Comparison of ENCODE assay signal across 8 cellular contexts in genomic region chr12:11649413-11650278, GRCh38. TPM values are rescaled to one million over a fixed set of nuclear protein-coding genes. Genes with fewer than 3 reads are reported as not detected.
DNase-seq lines count a peak whose midpoint lies in the region; TF ChIP-seq lines count a peak whose summit lies in the region.

ETV6 (plus strand) TSS chr12:11649674; CDS start chr12:11650128, 454 bp downstream.

- DNase-seq in GM10248 (ENCODE audit: extremely low spot score) (peak; percentile 86), HFF-Myc (ENCODE audit: extremely low read depth, low read depth) (peak; percentile 84), NAMALWA (ENCODE audit: low spot score) (peak; percentile 87), SW480 (ENCODE audit: low spot score) (peak; percentile 92), adipocyte (ENCODE audit: low read depth) (peak; percentile 88), cardiac septum (ENCODE audit: low spot score) (peak; percentile 82), trophoblast cell (peak; percentile 60 to 88), type B pancreatic cell (ENCODE audit: extremely low spot score, unreplicated experiment) (peak; percentile 79)

- H3K79me2 ChIP-seq in trophoblast cell (ENCODE audit: control insufficient read depth, insufficient read depth, low read length, poor library complexity) = peaks cover 8% of the 10 kb centered on the region

- H2BK120ac ChIP-seq in trophoblast cell (ENCODE audit: insufficient read depth, low read length, poor library complexity) = peak within 1 kb of the TSS; percentile 87

- H3K36me3 Mint-ChIP-seq in type B pancreatic cell = no peaks in the 10 kb centered on the region

- peaks cover 19% of the 10 kb centered on the region for H3K4me1 Mint-ChIP-seq in type B pancreatic cell (ENCODE audit: unreplicated experiment)

- peak within 1 kb of the TSS; percentile 96 for H3K27ac Mint-ChIP-seq in type B pancreatic cell

- no peaks in the 10 kb centered on the region for H3K27me3 Mint-ChIP-seq in type B pancreatic cell

- H3K9me3 ChIP-seq in adipocyte (ENCODE audit: control insufficient read depth, low read length) (peaks cover 8% of the 10 kb centered on the region), trophoblast cell (ENCODE audit: insufficient read depth, low read depth, low read length) (no peaks in the 10 kb centered on the region)

- H3K27me3 ChIP-seq in adipocyte (replicated peaks; ENCODE audit: control insufficient read depth, insufficient read depth, low read length) = no peaks in the 10 kb centered on the region
- no peaks in the 10 kb centered on the region for H3K27me3 ChIP-seq in trophoblast cell (ENCODE audit: insufficient read depth, low read length)

- peak within 1 kb of the TSS; percentile 77 for H4K8ac ChIP-seq in trophoblast cell (ENCODE audit: low read depth, low read length)

- no peak within 1 kb of the TSS for H2AK5ac ChIP-seq in trophoblast cell (ENCODE audit: low read length)

- H3K36me3 ChIP-seq in adipocyte (ENCODE audit: control insufficient read depth, insufficient read depth, low read length, severe bottlenecking) (no peaks in the 10 kb centered on the region), trophoblast cell (ENCODE audit: control insufficient read depth in 1 of 2, insufficient read depth in 2 of 2, low read length in 2 of 2) (no peaks in the 10 kb centered on the region)

- H3K27ac ChIP-seq in trophoblast cell (ENCODE audit: low read depth, low read length) = peak within 1 kb of the TSS; percentile 98

- peak within 1 kb of the TSS; percentile 83 for H3K14ac ChIP-seq in trophoblast cell (ENCODE audit: low read length)

- H3K23ac ChIP-seq in trophoblast cell (ENCODE audit: low read length) = no peak within 1 kb of the TSS

- H3K4me2 ChIP-seq in trophoblast cell (ENCODE audit: low read length) = peak within 1 kb of the TSS; percentile 65

- H3K9me3 Mint-ChIP-seq in type B pancreatic cell = no peaks in the 10 kb centered on the region

- H2BK5ac ChIP-seq in trophoblast cell (ENCODE audit: low read depth, low read length, poor library complexity) = peak within 1 kb of the TSS; percentile 92

- peak within 1 kb of the TSS; percentile 95 for H4K91ac ChIP-seq in trophoblast cell (ENCODE audit: low read depth, low read length)

- peak within 1 kb of the TSS; percentile 94 for H3K4me3 Mint-ChIP-seq in type B pancreatic cell

- H3K4me3 ChIP-seq in HFF-Myc (replicated peaks; ENCODE audit: low read depth, low read length) (peak within 1 kb of the TSS; percentile 83), adipocyte (ENCODE audit: low read length) (peak within 1 kb of the TSS; percentile 98), trophoblast cell (ENCODE audit: low read depth, low read length) (peak within 1 kb of the TSS; percentile 83)

- peak within 1 kb of the TSS; percentile 77 for H2AFZ ChIP-seq in trophoblast cell (ENCODE audit: insufficient read depth, low read length, poor library complexity)

- H3K18ac ChIP-seq in trophoblast cell (ENCODE audit: low read length) = peak within 1 kb of the TSS; percentile 95

- H4K12ac ChIP-seq in trophoblast cell (ENCODE audit: low read depth, low read length) = peak within 1 kb of the TSS; percentile 34

- peaks cover 27% of the 10 kb centered on the region for H3K4me1 ChIP-seq in adipocyte (ENCODE audit: control insufficient read depth, insufficient read depth, low read length)
- H3K4me1 ChIP-seq in trophoblast cell (ENCODE audit: control insufficient read depth in 1 of 2, insufficient read depth in 2 of 2, low read length in 2 of 2) = peaks cover 9 to 14% of the 10 kb centered on the region in 2 experiments

- H3K4ac ChIP-seq in trophoblast cell (ENCODE audit: low read depth, low read length) = peak within 1 kb of the TSS; percentile 34

- CTCF ChIA-PET in GM10248 (lab: Yijun Ruan, JAX) = interaction anchor here (1.5 kb wide), 1 partner anchor 17 kb away, joined by 3 read pairs; no protein-coding TSS in a partner anchor

- peak within 1 kb of the TSS; percentile 95 for H2BK12ac ChIP-seq in trophoblast cell (ENCODE audit: low read length)

- intact Hi-C loops in cardiac septum (cut with DNase I) = loop anchor here (2.0 to 10.0 kb wide), 6 partner anchors 58 to 365 kb away; no protein-coding TSS in a partner anchor

- TF ChIP-seq CTCF in GM10248 (IDR thresholded peaks at IDR 0.05; ENCODE audit: control extremely low read depth, extremely low read depth, low read depth, missing control alignments) (no peak), HFF-Myc (IDR thresholded peaks at IDR 0.05; ENCODE audit: low read depth, low read length, missing control alignments) (no peak), type B pancreatic cell (conservative IDR thresholded peaks at IDR 0.05) (no peak)

- H3K9ac ChIP-seq in adipocyte (ENCODE audit: low read length) = peak within 1 kb of the TSS; percentile 98
- H3K9ac ChIP-seq in trophoblast cell (ENCODE audit: low read length) = peak within 1 kb of the TSS; percentile 79

- POLR2A ChIA-PET in GM10248 (lab: Yijun Ruan, JAX) = interaction anchor here (0.5 to 0.9 kb wide), 2 partner anchors 9 to 113 kb away, joined by 3 to 5 read pairs; no protein-coding TSS in a partner anchor

- peaks cover 17% of the 10 kb centered on the region for H3K79me1 ChIP-seq in trophoblast cell (ENCODE audit: low read length)

- no CpG with 5 or more reads among the region's 85 CpGs for WGBS in trophoblast cell (ENCODE audit: extremely low coverage, insufficient coverage, insufficient read length)

RNA-seq across cellular contexts. Expression of gene ETV6, which starts in this region (rescaled TPM):
- 18.4 TPM for total RNA-seq in cardiac septum
- polyA plus RNA-seq in trophoblast cell (2013) = 8.4 and 9.1 TPM in 2 replicates
- total RNA-seq in type B pancreatic cell (ENCODE audit: low replicate concordance) = 26.5 and 47.1 TPM in 2 replicates

Comparison
In these comparisons a context has a peak if more than half of its experiments do, and no peak if none do; other contexts are left out.
1. Peak in every context shown above with its lines: DNase-seq, H3K4me3 ChIP-seq and H3K27ac ChIP-seq.